In genomic region chr3:49856181-49857005, GRCh38 we compare ENCODE assay signal across 1 cellular context.
TF ChIP-seq lines count a peak whose summit lies in the region.

TRAIP (minus strand) TSS chr3:49856564; CDS start chr3:49856453, 111 bp downstream.

TF ChIP-seq in K562, 482 proteins besides CTCF, POLR2A, EP300 and RAD21 (continued from another document and continues in another):
- no peak for TF ChIP-seq ZNF407 (IDR thresholded peaks at IDR 0.05; ENCODE audit: low read depth)
- peak; percentile 70 for TF ChIP-seq SP1 (CRISPR knock-in tag; IDR thresholded peaks at IDR 0.05)
- no peak for TF ChIP-seq ZNF644 (tag; IDR thresholded peaks at IDR 0.05; ENCODE audit: low read depth)
- TF ChIP-seq SMARCA4 (IDR thresholded peaks at IDR 0.05), result no peak
- no peak for TF ChIP-seq ATF6 (CRISPR knock-in tag; IDR thresholded peaks at IDR 0.05)
- no peak for TF ChIP-seq SMARCA5 (IDR thresholded peaks at IDR 0.05)
- TF ChIP-seq ELK3 (CRISPR knock-in tag; IDR thresholded peaks at IDR 0.05), result no peak
- no peak for TF ChIP-seq ZSCAN29 (IDR thresholded peaks at IDR 0.05)
- TF ChIP-seq CXXC5 (CRISPR knock-in tag; IDR thresholded peaks at IDR 0.05), result peak; percentile 58; the same call in 1 of the 2 replicates
- no peak for TF ChIP-seq MEF2A (IDR thresholded peaks at IDR 0.05; ENCODE audit: control insufficient read depth, low read depth, low read length)
- no peak for TF ChIP-seq ZFP36 (IDR thresholded peaks at IDR 0.05; ENCODE audit: low read depth, low read length, partially characterized antibody)
- TF ChIP-seq ZNF280B (CRISPR knock-in tag; IDR thresholded peaks at IDR 0.05), result no peak
- peak in 1 of 2 experiments; percentile 31; a peak in 2 of 4 replicates for TF ChIP-seq MAZ (CRISPR knock-in tag; conservative IDR thresholded peaks at IDR 0.05 in 1 of 2, IDR thresholded peaks at IDR 0.05 in 1 of 2)
- no peak for TF ChIP-seq POLR3A (IDR thresholded peaks at IDR 0.05; ENCODE audit: borderline replicate concordance, extremely low read depth, insufficient read depth, insufficient read length)
- TF ChIP-seq ZKSCAN3 (CRISPR knock-in tag; IDR thresholded peaks at IDR 0.05), result no peak
- no peak for TF ChIP-seq PHB2 (IDR thresholded peaks at IDR 0.05; ENCODE audit: low read depth)
- peak; percentile 73 for TF ChIP-seq E2F8 (IDR thresholded peaks at IDR 0.05; ENCODE audit: low read depth, partially characterized antibody)
- TF ChIP-seq ZBTB17 (CRISPR knock-in tag; IDR thresholded peaks at IDR 0.05), result no peak
- TF ChIP-seq CREM (IDR thresholded peaks at IDR 0.05; ENCODE audit: low read depth), result peak; percentile 91
- no peak for TF ChIP-seq ZNF384 (IDR thresholded peaks at IDR 0.05; ENCODE audit: low read depth, low read length)
- TF ChIP-seq SAP30 (IDR thresholded peaks at IDR 0.05; ENCODE audit: borderline replicate concordance, insufficient read depth, low read depth, low read length, poor library complexity, severe bottlenecking), result peak; percentile 98
- peak; percentile 61 for TF ChIP-seq ZFX (CRISPR knock-in tag; IDR thresholded peaks at IDR 0.05)
- no peak for TF ChIP-seq ZNF274 (IDR thresholded peaks at IDR 0.05; ENCODE audit: borderline replicate concordance, low read depth, low read length)
- no peak for TF ChIP-seq BCOR (IDR thresholded peaks at IDR 0.05)
- no peak for TF ChIP-seq ZNF696 (CRISPR knock-in tag; conservative IDR thresholded peaks at IDR 0.05)
- no peak for TF ChIP-seq ZNF609 (CRISPR knock-in tag; IDR thresholded peaks at IDR 0.05; ENCODE audit: borderline replicate concordance)
- TF ChIP-seq DLX4 (CRISPR knock-in tag; IDR thresholded peaks at IDR 0.05), result no peak
- TF ChIP-seq MYC (IDR thresholded peaks at IDR 0.05; ENCODE audit: low read depth, low read length), result peak; percentile 48; the same call in 1 of the 2 replicates
- TF ChIP-seq MYC (CRISPR knock-in tag; IDR thresholded peaks at IDR 0.05; ENCODE audit: borderline replicate concordance, low read depth), result no peak
- no peak for TF ChIP-seq ZNF398 (CRISPR knock-in tag; IDR thresholded peaks at IDR 0.05)
- TF ChIP-seq TCF7L2 (IDR thresholded peaks at IDR 0.05; ENCODE audit: low read depth, low read length), result no peak
- no peak for TF ChIP-seq SREBF1 (IDR thresholded peaks at IDR 0.05; ENCODE audit: borderline replicate concordance, low read depth, low read length)
